17 cellular contexts compared by ENCODE assay signal in genomic region chr4:87461281-87461700, GRCh38. TPM values are rescaled to one million over a fixed set of nuclear protein-coding genes. Genes with fewer than 3 reads are reported as not detected.
A peak's percentile ranks its signal among the peaks of the same experiment; 100 is the strongest.
DNase-seq lines count a peak whose midpoint lies in the region; ATAC-seq and TF ChIP-seq lines count a peak whose summit lies in the region.
"Had no signal": no experiment of that assay in that cellular context is flagged by ENCODE, and none has a peak within 500 bp of the region (broad histone marks: within the 10 kb centered on the region; RNA-seq: fewer than 3 reads in every experiment).

No MANE protein-coding gene starts in this region.

- H3K9me3 ChIP-seq in GM23248 (ENCODE audit: low read depth) = no peaks in the 10 kb centered on the region
- no peaks in the 10 kb centered on the region for H3K9me3 ChIP-seq in IMR-90 (ENCODE audit: control insufficient read depth, insufficient read depth, low read length)
- H3K9me3 ChIP-seq: esophagus muscularis mucosa, heart right ventricle, testis had no signal

- dilution Hi-C loops in IMR-90 (cut with HindIII; ENCODE audit: low sequenced_read_pairs, unreplicated experiment) = no loop called here

- peak; percentile 56 for ATAC-seq in IMR-90 (ENCODE audit: low read depth)
- ATAC-seq: heart right ventricle, K562 had no signal

- no peak overlapping the region for H2BK120ac ChIP-seq in IMR-90 (ENCODE audit: low read depth, low read length)

- no peak overlapping the region for H2AK9ac ChIP-seq in IMR-90 (replicated peaks; ENCODE audit: low read depth, low read length, poor library complexity)

- no peaks in the 10 kb centered on the region for H3K79me2 ChIP-seq in GM23248 (ENCODE audit: insufficient read depth)

- H2AK5ac ChIP-seq in IMR-90 (ENCODE audit: low read depth, low read length) = no peak overlapping the region

- H3K9me1 ChIP-seq in IMR-90 (ENCODE audit: insufficient read depth, low read length) = no peaks in the 10 kb centered on the region

- H3K9ac ChIP-seq in GM23248 = no peak overlapping the region
- H3K9ac ChIP-seq in IMR-90 (ENCODE audit: low read depth, low read length) = no peak overlapping the region

- no peak overlapping the region for H4K91ac ChIP-seq in IMR-90 (ENCODE audit: insufficient read depth, low read depth, low read length)

- H3K4me3 ChIP-seq in GM23248 = no peak overlapping the region
- H3K4me3 ChIP-seq in IMR-90 (ENCODE audit: insufficient read depth, low read depth, low read length) = no peak overlapping the region
- H3K4me3 ChIP-seq: esophagus muscularis mucosa, heart right ventricle, K562, testis had no signal

- no peak for TF ChIP-seq CTCF in IMR-90 (conservative IDR thresholded peaks at IDR 0.05; ENCODE audit: low read depth, low read length)

- H3K36me3 ChIP-seq in GM23248 (ENCODE audit: low read depth) (peaks cover 11% of the 10 kb centered on the region; the same call in 1 of the 2 replicates), IMR-90 (ENCODE audit: control insufficient read depth, insufficient read depth, low read length) (peaks cover 8% of the 10 kb centered on the region; the same call in 1 of the 2 replicates)

- no peak overlapping the region for H3K27ac ChIP-seq in GM23248
- no peak overlapping the region for H3K27ac ChIP-seq in IMR-90 (ENCODE audit: insufficient read depth, low read length)
- H3K27ac ChIP-seq: esophagus muscularis mucosa, heart right ventricle, testis had no signal

- H2BK15ac ChIP-seq in IMR-90 (ENCODE audit: low read depth, low read length) = no peak overlapping the region

- H3K56ac ChIP-seq in IMR-90 (ENCODE audit: extremely low read depth, insufficient read depth, low read length) = no peak overlapping the region

- no peaks in the 10 kb centered on the region for H3K27me3 ChIP-seq in GM23248 (replicated peaks; ENCODE audit: insufficient read depth)
- no peaks in the 10 kb centered on the region for H3K27me3 ChIP-seq in IMR-90 (ENCODE audit: control insufficient read depth, insufficient read depth, low read length)
- H3K27me3 ChIP-seq: esophagus muscularis mucosa, heart right ventricle, testis had no signal

- intact Hi-C loops in IMR-90 (cut with micrococcal nuclease) = no loop called here

- no peak overlapping the region for H3K14ac ChIP-seq in IMR-90 (replicated peaks; ENCODE audit: low read depth, low read length)

- H3K4me2 ChIP-seq in GM23248 (ENCODE audit: unreplicated experiment) (peak overlapping the region; percentile 9), IMR-90 (ENCODE audit: low read depth, low read length) (no peak overlapping the region)

- H3K4ac ChIP-seq in IMR-90 (ENCODE audit: low read depth, low read length) = no peak overlapping the region

- no peak overlapping the region for H4K5ac ChIP-seq in IMR-90 (ENCODE audit: low read depth, low read length)

- no peak overlapping the region for H3K18ac ChIP-seq in IMR-90 (ENCODE audit: low read depth, low read length)

- no peak for TF ChIP-seq RAD21 in IMR-90 (IDR thresholded peaks at IDR 0.05; ENCODE audit: low read length)

- CTCF ChIA-PET in IMR-90 (lab: Yijun Ruan, JAX) = no interaction called here

- no TSS peak for BruUV-seq in IMR-90 (replicated peaks; lab: Mats Ljungman, UMichigan)

- no peaks in the 10 kb centered on the region for H4K20me1 ChIP-seq in GM23248 (ENCODE audit: insufficient read depth)
- H4K20me1 ChIP-seq in IMR-90 (ENCODE audit: insufficient read depth, low read length) = no peaks in the 10 kb centered on the region

- POLR2A ChIA-PET in IMR-90 (lab: Charles Lee; ENCODE audit: unreplicated experiment) = no interaction called here

- peaks cover 15% of the 10 kb centered on the region; the same call in 1 of the 2 replicates for H3F3A ChIP-seq in GM23248 (ENCODE audit: insufficient read depth)

- H4K8ac ChIP-seq in IMR-90 (ENCODE audit: low read depth in 2 of 2, low read length in 2 of 2) = no peak overlapping the region

- H2BK20ac ChIP-seq in IMR-90 (ENCODE audit: low read depth, low read length) = no peak overlapping the region

- in situ Hi-C loops in GM23248 (cut with MboI) = loop anchor here (5.0 to 25.0 kb wide), 2 partner anchors 84 to 324 kb away; no protein-coding TSS in a partner anchor
- in situ Hi-C loops in IMR-90 (cut with MboI; ENCODE audit: low sequenced_read_pairs) = loop anchor here (10.0 to 25.0 kb wide), 2 partner anchors 86 to 549 kb away; no protein-coding TSS in a partner anchor
- in situ Hi-C loops in ACHN (cut with HindIII; ENCODE audit: low pct_ligation_motif_present, low pct_unique_long_range_greater_than_20kb, low sequenced_read_pairs) = no loop called here

- no peak for TF ChIP-seq POLR2A in IMR-90 (IDR thresholded peaks at IDR 0.05; ENCODE audit: low read depth, low read length)

- H3K23ac ChIP-seq in IMR-90 (ENCODE audit: low read depth, low read length) = no peak overlapping the region

- H3K4me1 ChIP-seq in GM23248 (ENCODE audit: insufficient read depth) (peaks cover 9% of the 10 kb centered on the region; the same call in 1 of the 2 replicates), IMR-90 (ENCODE audit: control insufficient read depth, insufficient read depth, low read length) (no peaks in the 10 kb centered on the region; the same call in 1 of the 2 replicates)
- H3K4me1 ChIP-seq: testis had no signal

- no peaks in the 10 kb centered on the region for H3K9me2 ChIP-seq in GM23248 (ENCODE audit: insufficient read depth)

- H3K79me1 ChIP-seq in IMR-90 (ENCODE audit: low read depth in 1 of 2, low read length in 2 of 2) = no peaks in the 10 kb centered on the region

- H2BK5ac ChIP-seq in IMR-90 (ENCODE audit: low read depth, low read length, poor library complexity, severe bottlenecking) = no peak overlapping the region

- H2AFZ ChIP-seq in GM23248 (no peak overlapping the region), IMR-90 (replicated peaks; ENCODE audit: low read length, poor library complexity) (no peak overlapping the region)

- peak; percentile 38 for DNase-seq in GM23248
- peak; percentile 50 for DNase-seq in IMR-90
- DNase-seq in dedifferentiated amniotic fluid mesenchymal stem cell (ENCODE audit: extremely low spot score) = peak; percentile 23
- DNase-seq in non-pigmented ciliary epithelial cell (ENCODE audit: low read depth) = peak; percentile 19
- no peak for DNase-seq in ACHN
- DNase-seq in NCI-H345 treated with DMSO at 0.1 percent for 48 hours (lab: John Stamatoyannopoulos, UW; ENCODE audit: unreplicated experiment) = no peak
- DNase-seq in NCI-H1105 treated with DMSO at 0.1 percent for 48 hours (lab: John Stamatoyannopoulos, UW) = no peak
- DNase-seq: activated CD4-positive, alpha-beta T cell treated with anti-CD3 and anti-CD28 coated beads for 4 hours; activated naive CD4-positive, alpha-beta T cell treated with anti-CD3 and anti-CD28 coated beads for 36 hours; GF-D8; heart right ventricle; islet precursor cell; NCI-H748 treated with DMSO at 0.1 percent for 48 hours; nephron progenitor cell; testis had no signal

TF ChIP-seq in IMR-90, 13 proteins besides CTCF, POLR2A, EP300 and RAD21:
- TF ChIP-seq FOS (IDR thresholded peaks at IDR 0.05; ENCODE audit: low read depth, low read length) = no peak
- no peak for TF ChIP-seq SMC3 (IDR thresholded peaks at IDR 0.05; ENCODE audit: low read depth, low read length)
- no peak for TF ChIP-seq RCOR1 (IDR thresholded peaks at IDR 0.05; ENCODE audit: insufficient replicate concordance, low read length)
- TF ChIP-seq NFE2L2 (IDR thresholded peaks at IDR 0.05; ENCODE audit: low read depth, low read length) = no peak
- TF ChIP-seq MAFK (IDR thresholded peaks at IDR 0.05; ENCODE audit: low read depth, low read length) = no peak
- TF ChIP-seq MXI1 (IDR thresholded peaks at IDR 0.05; ENCODE audit: borderline replicate concordance, low read depth, low read length) = no peak

RNA-seq across cellular contexts. Expression of gene NUDT9, which starts 38.9 kb away (rescaled TPM):
- total RNA-seq in GM23248 (2014; rRNA removed; shearing (Covaris generic)) = 9.4 and 11.2 TPM in 2 replicates
- 34.8 and 36.4 TPM in 2 replicates for polyA plus RNA-seq in GM23248 (2016; fragmentation: Nextera tagmentation; extraction: Ambion mirVana)
- 10.0 and 14.2 TPM in 2 replicates for total RNA-seq in IMR-90 (2012; rRNA removed)
- 19.3 and 23.5 TPM in 2 replicates for polyA plus RNA-seq in IMR-90 (2012; rRNA removed)
- polyA plus RNA-seq in IMR-90 (2012; cell fraction: cytosol; rRNA removed) = 16.4 and 19.1 TPM in 2 replicates
- 9.4 and 18.5 TPM in 2 replicates for polyA plus RNA-seq in IMR-90 (2012; cell fraction: nucleus; rRNA removed; ENCODE audit: low replicate concordance)

Comparison
In these comparisons a context has a peak if more than half of its experiments do, and no peak if none do; other contexts are left out.
1. DNase-seq: peak in GM23248 (single experiment), IMR-90 (single experiment), dedifferentiated amniotic fluid mesenchymal stem cell (single experiment) and non-pigmented ciliary epithelial cell (single experiment); none in ACHN (single experiment), NCI-H345 treated with DMSO at 0.1 percent for 48 hours (single experiment) and NCI-H1105 treated with DMSO at 0.1 percent for 48 hours (single experiment).